ENCODE assay signal across 1 cellular context in genomic region chr19:2629491-2630351, GRCh38.
TF ChIP-seq lines count a peak whose summit lies in the region.

No MANE protein-coding gene starts in this region.

TF ChIP-seq in HepG2, 621 proteins besides CTCF, POLR2A, EP300 and RAD21 (continued from another document):
- TF ChIP-seq PAXIP1 (CRISPR knock-in tag; conservative IDR thresholded peaks at IDR 0.05) = peak; percentile 57
- TF ChIP-seq ZNF691 (CRISPR knock-in tag; IDR thresholded peaks at IDR 0.05; ENCODE audit: borderline replicate concordance, low read depth) = 0 out of 2 replicates have a peak, but pooled peaks have one; percentile 37
- TF ChIP-seq ELF1 (CRISPR knock-in tag; IDR thresholded peaks at IDR 0.05) = peak; percentile 83
- peak; percentile 49 for TF ChIP-seq GATAD2A (CRISPR knock-in tag; IDR thresholded peaks at IDR 0.05)
- TF ChIP-seq MTERF4 (CRISPR knock-in tag; IDR thresholded peaks at IDR 0.05) = no peak
- TF ChIP-seq ESRRA (CRISPR knock-in tag; IDR thresholded peaks at IDR 0.05; ENCODE audit: low read depth) = no peak
- TF ChIP-seq CAMTA2 (CRISPR knock-in tag; IDR thresholded peaks at IDR 0.05; ENCODE audit: borderline replicate concordance) = no peak
- 0 out of 2 replicates have a peak, but pooled peaks have one; percentile 16 for TF ChIP-seq ZNF687 (CRISPR knock-in tag; IDR thresholded peaks at IDR 0.05)
- TF ChIP-seq FOXK2 (IDR thresholded peaks at IDR 0.05) = no peak
- peak; percentile 45 for TF ChIP-seq RARA (CRISPR knock-in tag; IDR thresholded peaks at IDR 0.05)
- TF ChIP-seq ZNF788 (CRISPR knock-in tag; IDR thresholded peaks at IDR 0.05; ENCODE audit: borderline replicate concordance) = no peak
